Comparison of ENCODE assay signal across 17 cellular contexts in genomic region chr12:2177003-2177402, GRCh38.
"Had no signal": no experiment of that assay in that cellular context is flagged by ENCODE, and none has a peak within 500 bp of the region (broad histone marks: within the 10 kb centered on the region; RNA-seq: fewer than 3 reads in every experiment).

No MANE protein-coding gene starts in this region.

- DNase-seq: dorsolateral prefrontal cortex; effector CD4-positive, alpha-beta T cell; foreskin fibroblast; gastrocnemius medialis; naive thymus-derived CD4-positive, alpha-beta T cell; right cardiac atrium; spleen; stimulated activated CD4-positive, alpha-beta T cell treated with anti-CD3 and anti-CD28 coated beads, Interleukin-4, amount 100 ng/mL, for 4 hours; upper lobe of right lung had no signal

- H3K27me3 ChIP-seq: dorsolateral prefrontal cortex, gastrocnemius medialis, neural progenitor cell, spleen, tibial nerve, uterus had no signal

- H3K9me3 ChIP-seq: gastrocnemius medialis, prostate gland, spleen, thoracic aorta, tibial nerve, upper lobe of right lung, uterus had no signal

- H2AFZ ChIP-seq: neural progenitor cell had no signal

- H3K27ac ChIP-seq: gastrocnemius medialis, neural progenitor cell, prostate gland, skin epidermis, spleen, thoracic aorta, tibial nerve, upper lobe of right lung, uterus had no signal

- ATAC-seq: gastrocnemius medialis; naive thymus-derived CD4-positive, alpha-beta T cell; right cardiac atrium; stimulated activated memory B cell treated with anti-CD40 and anti-IgM and Interleukin-4, amounts not matched to agents 10 μg/mL and 1 μg/mL and 100 μg/mL, for 72 hours; upper lobe of right lung had no signal

- H3K4me1 ChIP-seq: gastrocnemius medialis, prostate gland had no signal

- H3K36me3 ChIP-seq: gastrocnemius medialis, neural progenitor cell, prostate gland, spleen, thoracic aorta, tibial nerve, upper lobe of right lung, uterus had no signal

- H3K4me2 ChIP-seq: neural progenitor cell had no signal

- H3K4me3 ChIP-seq: dorsolateral prefrontal cortex, gastrocnemius medialis, lung, neural progenitor cell, prostate gland, skin epidermis, spleen, thoracic aorta, tibial nerve, upper lobe of right lung, uterus had no signal
